8 cellular contexts compared by ENCODE assay signal in the genomic region with DNA sequence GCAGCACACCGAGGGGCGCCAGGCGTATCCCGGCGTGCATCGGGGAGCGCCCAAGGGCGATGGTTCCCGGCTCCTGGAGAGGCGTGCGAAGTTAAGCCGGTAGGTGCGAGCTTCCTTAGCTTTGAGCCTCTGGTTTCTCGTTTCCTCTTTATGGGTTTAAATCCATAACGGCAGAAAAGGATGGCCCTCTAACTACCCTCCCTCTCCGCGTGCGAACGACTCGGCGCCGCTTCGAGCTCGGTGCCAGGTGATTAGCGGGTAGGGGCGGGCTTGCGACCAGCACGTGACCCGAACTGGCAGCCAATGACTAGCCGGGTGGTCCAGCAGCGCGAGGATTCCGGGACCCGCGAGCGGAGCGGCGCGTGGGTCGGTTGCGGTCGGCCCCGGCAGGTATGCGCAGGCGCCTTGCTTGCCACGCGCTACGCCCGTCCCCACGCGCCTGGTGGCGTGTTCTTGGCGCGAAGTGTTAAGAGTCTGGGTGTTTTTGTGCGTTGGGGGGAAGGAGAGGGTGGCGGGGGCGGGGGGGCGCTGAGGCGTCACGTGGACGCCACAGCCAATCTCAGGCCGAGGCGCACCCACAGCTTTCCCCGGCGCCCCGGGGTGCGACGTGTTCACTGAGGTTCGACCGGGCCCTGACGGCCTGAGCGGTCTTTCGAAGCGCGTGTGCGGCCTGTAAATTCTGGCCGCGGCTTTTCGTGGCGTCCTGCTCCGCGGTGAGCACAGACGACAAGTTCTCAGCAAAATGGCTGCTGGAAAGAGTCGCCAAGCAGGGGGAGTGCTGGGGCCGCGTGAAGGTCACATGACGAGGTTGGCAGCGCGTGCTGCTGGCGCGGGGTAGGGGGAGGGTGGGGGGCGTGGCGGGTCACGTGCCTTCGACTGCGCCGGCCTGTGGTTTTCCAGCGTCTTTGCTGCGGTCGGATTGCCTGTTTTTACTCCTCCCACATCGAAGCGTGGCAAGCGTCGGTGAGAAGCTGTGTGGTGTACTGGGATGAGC. TPM values are rescaled to one million over a fixed set of nuclear protein-coding genes. Genes with fewer than 3 reads are reported as not detected.
DNase-seq lines count a peak whose midpoint lies in the region; ATAC-seq and TF ChIP-seq lines count a peak whose summit lies in the region.

No MANE protein-coding gene starts in this region.

- peak; percentile 91 for ATAC-seq in stimulated activated naive CD8-positive, alpha-beta T cell treated with anti-CD3 and anti-CD28 coated beads, Interleukin-15, Interleukin-2, amounts not matched to agents 100 U/mL and 50 U/mL, for 24 hours
- ATAC-seq in HG03159 (IDR thresholded peaks at IDR 0.05; ENCODE audit: unreplicated experiment): no peak

- intact Hi-C loops in activated naive CD4-positive, alpha-beta T cell treated with anti-CD3 and anti-CD28 coated beads for 36 hours (cut with micrococcal nuclease): loop anchor here (1.0 to 5.0 kb wide), 3 partner anchors 39 to 391 kb away; a partner anchor contains a TSS

- no peak overlapping the region for H3K27ac Mint-ChIP-seq in activated naive CD4-positive, alpha-beta T cell treated with anti-CD3 and anti-CD28 coated beads for 36 hours
- no peak overlapping the region for H3K27ac Mint-ChIP-seq in neural progenitor cell

- H2AFZ ChIP-seq in Loucy (ENCODE audit: low read length) (peak overlapping the region; percentile 80), neural progenitor cell (replicated peaks) (peak overlapping the region; percentile 90)

- no peaks in the 10 kb centered on the region for H3K27me3 ChIP-seq in Loucy (ENCODE audit: insufficient read depth, low read length, poor library complexity, severe bottlenecking)
- peaks cover 32% of the 10 kb centered on the region for H3K27me3 ChIP-seq in neural progenitor cell

- peak overlapping the region; percentile 97 for H3K4me2 ChIP-seq in Loucy (ENCODE audit: low read depth, low read length, poor library complexity, severe bottlenecking)
- peak overlapping the region; percentile 67 for H3K4me2 ChIP-seq in neural progenitor cell

- H3K4me1 ChIP-seq in Loucy (ENCODE audit: insufficient read depth, low read length, poor library complexity, severe bottlenecking) (peaks cover 25% of the 10 kb centered on the region), neural progenitor cell (no peaks in the 10 kb centered on the region)

- CTCF ChIA-PET in activated naive CD4-positive, alpha-beta T cell treated with anti-CD3 and anti-CD28 coated beads for 36 hours (lab: Charles Lee): interaction anchor here (0.7 kb wide), 1 partner anchor 20 kb away, joined by 3 read pairs; no protein-coding TSS in a partner anchor

- H3K9me3 ChIP-seq in Loucy (ENCODE audit: insufficient read depth, low read depth, low read length): no peaks in the 10 kb centered on the region
- no peaks in the 10 kb centered on the region for H3K9me3 ChIP-seq in neural progenitor cell (ENCODE audit: low read depth)

- H3K27ac ChIP-seq in neural progenitor cell: no peak overlapping the region

- no peak for TF ChIP-seq CTCF in Loucy (conservative IDR thresholded peaks at IDR 0.05; ENCODE audit: low read length)
- TF ChIP-seq CTCF in neural progenitor cell (IDR thresholded peaks at IDR 0.05): no peak

- H3K9ac ChIP-seq in Loucy (ENCODE audit: low read depth, low read length, poor library complexity, severe bottlenecking) (peak overlapping the region; percentile 87), neural progenitor cell (no peak overlapping the region)

- H4K20me1 ChIP-seq in Loucy (ENCODE audit: insufficient read depth, low read length, poor library complexity, severe bottlenecking) (peaks cover 10% of the 10 kb centered on the region), neural progenitor cell (ENCODE audit: low read depth) (no peaks in the 10 kb centered on the region)

- H3K4me3 ChIP-seq in Loucy (ENCODE audit: low read length, poor library complexity, severe bottlenecking) (peak overlapping the region; percentile 85), neural progenitor cell (peak overlapping the region; percentile 29)

- peaks cover 9% of the 10 kb centered on the region for H3K4me1 Mint-ChIP-seq in activated naive CD4-positive, alpha-beta T cell treated with anti-CD3 and anti-CD28 coated beads for 36 hours (ENCODE audit: low read depth)
- peaks cover 9% of the 10 kb centered on the region for H3K4me1 Mint-ChIP-seq in neural progenitor cell

- no peaks in the 10 kb centered on the region; the same call in 1 of the 2 replicates for H3F3A ChIP-seq in Loucy (ENCODE audit: low read depth)
- H3F3A ChIP-seq in neural progenitor cell (ENCODE audit: low read depth): peaks cover 21% of the 10 kb centered on the region

- no peaks in the 10 kb centered on the region for H3K27me3 Mint-ChIP-seq in activated naive CD4-positive, alpha-beta T cell treated with anti-CD3 and anti-CD28 coated beads for 36 hours (ENCODE audit: low read depth)
- peaks cover 5% of the 10 kb centered on the region for H3K27me3 Mint-ChIP-seq in neural progenitor cell (ENCODE audit: insufficient read depth, low read depth)

- H3K9me3 Mint-ChIP-seq in activated naive CD4-positive, alpha-beta T cell treated with anti-CD3 and anti-CD28 coated beads for 36 hours: peaks cover 3% of the 10 kb centered on the region
- H3K9me3 Mint-ChIP-seq in neural progenitor cell: peaks cover 13% of the 10 kb centered on the region

- H3K36me3 ChIP-seq in Loucy (ENCODE audit: insufficient read depth, low read length) (no peaks in the 10 kb centered on the region), neural progenitor cell (no peaks in the 10 kb centered on the region)

- in situ Hi-C loops in SK-MEL-5 (cut with HindIII; ENCODE audit: low pct_unique_long_range_greater_than_20kb, low sequenced_read_pairs): no loop called here

- H3K79me2 ChIP-seq in Loucy (ENCODE audit: insufficient read depth, low read length) (peaks cover 31% of the 10 kb centered on the region), neural progenitor cell (ENCODE audit: low read depth) (no peaks in the 10 kb centered on the region)

- peak overlapping the region; percentile 73 for H3K4me3 Mint-ChIP-seq in activated naive CD4-positive, alpha-beta T cell treated with anti-CD3 and anti-CD28 coated beads for 36 hours
- H3K4me3 Mint-ChIP-seq in neural progenitor cell: peak overlapping the region; percentile 84

- peak; percentile 44 for DNase-seq in GM04504 (ENCODE audit: low read depth)
- DNase-seq in SK-MEL-5 (ENCODE audit: low read depth, low spot score): peak; percentile 91
- peak; percentile 84 for DNase-seq in activated naive CD4-positive, alpha-beta T cell treated with anti-CD3 and anti-CD28 coated beads for 36 hours
- DNase-seq in foreskin melanocyte: peak; percentile 71
- peak; percentile 78 for DNase-seq in neural progenitor cell (ENCODE audit: low spot score)
- peak; percentile 83 for DNase-seq in stimulated activated naive CD8-positive, alpha-beta T cell treated with anti-CD3 and anti-CD28 coated beads, Interleukin-15, Interleukin-2, amounts not matched to agents 100 U/mL and 50 U/mL, for 24 hours

- H3K36me3 Mint-ChIP-seq in activated naive CD4-positive, alpha-beta T cell treated with anti-CD3 and anti-CD28 coated beads for 36 hours (ENCODE audit: low read depth): no peaks in the 10 kb centered on the region
- no peaks in the 10 kb centered on the region for H3K36me3 Mint-ChIP-seq in neural progenitor cell

- H3K9me2 ChIP-seq in Loucy (replicated peaks; ENCODE audit: low read depth, low read length): no peaks in the 10 kb centered on the region

RNA-seq across cellular contexts. Expression of a gene that starts 38.7 kb away (rescaled TPM):
- 26.1 and 28.8 TPM in 2 replicates for total RNA-seq in SK-MEL-5 (2014; rRNA removed; shearing (Covaris generic))
- polyA plus RNA-seq in SK-MEL-5 (2015; cell fraction: cytosol; rRNA removed): 5.0 and 6.5 TPM in 2 replicates
- polyA plus RNA-seq in SK-MEL-5 (2015; cell fraction: nucleus; rRNA removed): 13.9 and 26.6 TPM in 2 replicates
- total RNA-seq in activated naive CD4-positive, alpha-beta T cell treated with anti-CD3 and anti-CD28 coated beads for 36 hours: 10 to 100 TPM; 27.4 to 28.3 TPM
- total RNA-seq in neural progenitor cell (ENCODE audit: low replicate concordance): 50.1 and 73.4 TPM in 2 replicates
